ENCODE assay signal across 8 cellular contexts in genomic region chr9:133148351-133149129, GRCh38. TPM values are rescaled to one million over a fixed set of nuclear protein-coding genes. Genes with fewer than 3 reads are reported as not detected.
DNase-seq lines count a peak whose midpoint lies in the region; ATAC-seq and TF ChIP-seq lines count a peak whose summit lies in the region.

No MANE protein-coding gene starts in this region.

- H3K4me2 ChIP-seq in DND-41 (ENCODE audit: insufficient read depth, low read length) (peak overlapping the region; percentile 89), mammary epithelial cell (ENCODE audit: insufficient read depth, low read depth, low read length) (peak overlapping the region; percentile 99)

- 3% methylated on average over 11 of the region's 63 CpGs for WGBS in mammary epithelial cell (ENCODE audit: low coverage, missing lambda C conversion rate)

- TF ChIP-seq CTCF in DND-41 (IDR thresholded peaks at IDR 0.05; ENCODE audit: borderline replicate concordance, extremely low read depth, low read length, poor library complexity, severe bottlenecking) (no peak), mammary epithelial cell (conservative IDR thresholded peaks at IDR 0.05 in 1 of 2, IDR thresholded peaks at IDR 0.05 in 1 of 2; ENCODE audit: extremely low read depth in 1 of 2, insufficient read depth in 1 of 2, low read depth in 1 of 2, low read length in 2 of 2) (no peak)

- in situ Hi-C loops in mammary epithelial cell (cut with MboI; ENCODE audit: low sequenced_read_pairs in 2 of 2) = loop anchor here (5.0 to 10.0 kb wide), 2 partner anchors 41 to 104 kb away; no protein-coding TSS in a partner anchor

- H3K9ac ChIP-seq in DND-41 (ENCODE audit: low read depth, low read length) (peak overlapping the region; percentile 86), HUES6 (ENCODE audit: low read length) (peak overlapping the region; percentile 63), mammary epithelial cell (ENCODE audit: insufficient read depth, low read length) (peak overlapping the region; percentile 93)

- peak overlapping the region; percentile 55 to 96 for H3K4me3 ChIP-seq in DND-41 (ENCODE audit: low read depth in 1 of 2, low read length in 2 of 2)
- peak overlapping the region; percentile 80 for H3K4me3 ChIP-seq in HUES6 (ENCODE audit: low read depth, low read length)
- peak overlapping the region; percentile 55 to 98 (median 86) for H3K4me3 ChIP-seq in mammary epithelial cell (replicated peaks in 1 of 3; ENCODE audit: insufficient read depth in 1 of 3, low read depth in 2 of 3, low read length in 3 of 3)

- DNase-seq in DND-41 (peak; percentile 65), T1000 (lab: John Stamatoyannopoulos, UW) (peak; percentile 23), mammary epithelial cell (peak; percentile 64), kidney tubule cell (ENCODE audit: low spot score) (peak; percentile 60), GM19240 (ENCODE audit: insufficient read length, low spot score) (no peak)
- peak in 2 of 3 experiments; percentile 35 to 43 for DNase-seq in stimulated activated CD4-positive, alpha-beta T cell treated with anti-CD3 and anti-CD28 coated beads, TNF-alpha, amount 100 ng/mL, for 4 hours (ENCODE audit: low read depth in 3 of 3)

- ATAC-seq in DND-41 (ENCODE audit: insufficient read depth, low read depth) (peak; percentile 59), GM21381 (IDR thresholded peaks at IDR 0.05; ENCODE audit: unreplicated experiment) (peak; percentile 6)

- H3K4me1 ChIP-seq in DND-41 (ENCODE audit: insufficient read depth, low read length) = peaks cover 42% of the 10 kb centered on the region
- H3K4me1 ChIP-seq in HUES6 (ENCODE audit: control insufficient read depth, insufficient read depth, low read length) = peaks cover 20% of the 10 kb centered on the region
- H3K4me1 ChIP-seq in mammary epithelial cell (ENCODE audit: insufficient read depth, low read length) = peaks cover 23% of the 10 kb centered on the region

- H3K36me3 ChIP-seq in DND-41 (ENCODE audit: insufficient read depth, low read length) = peaks cover 6% of the 10 kb centered on the region; the same call in 1 of the 2 replicates
- no peaks in the 10 kb centered on the region for H3K36me3 ChIP-seq in HUES6 (ENCODE audit: control insufficient read depth, insufficient read depth, low read length)
- H3K36me3 ChIP-seq in mammary epithelial cell (ENCODE audit: insufficient read depth, low read length) = no peaks in the 10 kb centered on the region

- peaks cover 40% of the 10 kb centered on the region for H4K20me1 ChIP-seq in DND-41 (ENCODE audit: insufficient read depth, low read length)
- H4K20me1 ChIP-seq in mammary epithelial cell (ENCODE audit: insufficient read depth, low read length) = peaks cover 4% of the 10 kb centered on the region

- dilution Hi-C loops in mammary epithelial cell (cut with HindIII; ENCODE audit: low sequenced_read_pairs) = loop anchor here (5.0 kb wide), 1 partner anchor 46 kb away; no protein-coding TSS in a partner anchor

- intact Hi-C loops in mammary epithelial cell (cut with micrococcal nuclease) = loop anchor here (2.0 kb wide), 1 partner anchor 14 kb away; no protein-coding TSS in a partner anchor

- peak overlapping the region; percentile 77 for H3K27ac ChIP-seq in DND-41 (ENCODE audit: low read length)
- no peak overlapping the region for H3K27ac ChIP-seq in HUES6 (ENCODE audit: low read depth, low read length)
- H3K27ac ChIP-seq in mammary epithelial cell (ENCODE audit: insufficient read depth, low read depth, low read length) = peak overlapping the region; percentile 88

- H3K79me2 ChIP-seq in DND-41 (ENCODE audit: insufficient read depth, low read length) (peaks cover 44% of the 10 kb centered on the region), mammary epithelial cell (ENCODE audit: insufficient read depth, low read length) (peaks cover 49% of the 10 kb centered on the region)

- H3K9me3 ChIP-seq in DND-41 (ENCODE audit: insufficient read depth, low read length, severe bottlenecking) (no peaks in the 10 kb centered on the region), HUES6 (ENCODE audit: control insufficient read depth, insufficient read depth, low read depth, low read length) (no peaks in the 10 kb centered on the region), mammary epithelial cell (replicated peaks; ENCODE audit: insufficient read depth, low read length) (no peaks in the 10 kb centered on the region)

- CTCF ChIA-PET in mammary epithelial cell (lab: Charles Lee; ENCODE audit: low non-redundant PET) = no interaction called here

- H2AFZ ChIP-seq in DND-41 (ENCODE audit: low read depth, low read length) = peak overlapping the region; percentile 95
- H2AFZ ChIP-seq in mammary epithelial cell (ENCODE audit: low read depth, low read length) = peak overlapping the region; percentile 85

- TSS peak; percentile 54 for BruUV-seq in mammary epithelial cell (replicated peaks; lab: Mats Ljungman, UMichigan)

- H3K27me3 ChIP-seq in DND-41 (ENCODE audit: insufficient read depth, low read length, poor library complexity) (no peaks in the 10 kb centered on the region), HUES6 (ENCODE audit: control insufficient read depth, insufficient read depth, low read length) (peaks cover 5% of the 10 kb centered on the region; the same call in 1 of the 2 replicates), mammary epithelial cell (ENCODE audit: insufficient read depth, low read length) (no peaks in the 10 kb centered on the region)

RNA-seq across cellular contexts. Expression of gene GBGT1, which starts 15.2 kb away (rescaled TPM):
- 1 to 10 TPM in 1 of 2 donors, under 1 TPM in 1; 0.83 to 1.7 TPM for total RNA-seq in mammary epithelial cell
- polyA plus RNA-seq in mammary epithelial cell = 0.78 TPM
- polyA minus RNA-seq in mammary epithelial cell = not detected

RNA-seq across cellular contexts. Expression of gene RALGDS, which starts 27.5 kb away (rescaled TPM):
- total RNA-seq in mammary epithelial cell = 10 to 100 TPM; 15.2 to 19.9 TPM
- polyA plus RNA-seq in mammary epithelial cell = 37.8 TPM
- 35.5 TPM for polyA minus RNA-seq in mammary epithelial cell
